Comparison of ENCODE assay signal across 8 cellular contexts in the genomic region with DNA sequence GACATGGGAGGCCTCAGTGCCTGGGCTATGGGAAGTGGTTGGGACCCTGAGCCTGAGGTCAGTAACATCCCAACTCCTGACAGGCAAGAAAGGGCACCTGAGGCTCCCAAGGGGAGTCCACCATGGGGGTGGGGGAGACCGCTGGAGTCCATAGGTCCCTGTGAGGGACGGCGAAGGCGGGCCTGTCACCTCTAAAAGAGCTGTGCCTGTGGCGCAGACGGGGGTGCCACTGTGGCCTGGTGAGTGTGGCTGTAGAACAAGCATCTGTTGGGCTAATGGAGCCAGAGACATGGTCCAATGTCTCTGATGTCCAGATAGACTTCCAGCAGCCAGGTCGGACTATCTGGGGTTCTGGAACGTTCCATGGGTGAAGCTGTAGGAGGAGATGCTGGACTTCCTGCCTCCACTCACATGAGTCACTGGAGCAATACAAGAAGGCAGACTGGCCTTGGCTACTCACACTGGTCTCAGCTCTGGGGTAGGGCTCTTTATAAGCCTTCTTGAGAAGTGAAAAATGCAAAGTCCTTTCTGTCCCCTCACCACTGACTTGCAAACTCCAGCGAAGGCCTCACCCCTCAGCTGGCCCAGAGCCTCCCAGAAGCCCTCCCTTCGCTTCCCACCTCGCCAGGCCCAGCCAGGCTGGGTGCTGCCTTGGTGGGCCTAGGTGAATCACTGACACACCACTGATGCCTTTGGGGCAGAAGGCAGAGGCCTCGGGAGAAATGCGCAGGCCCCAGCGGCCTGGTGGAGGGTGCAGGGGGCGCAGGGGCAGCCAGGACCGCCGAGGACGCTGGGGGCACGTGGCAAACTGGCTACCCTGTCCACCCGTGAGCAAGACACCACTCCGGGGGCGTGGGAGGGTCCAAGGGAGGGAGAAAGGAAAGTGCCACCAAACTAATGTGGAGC. TPM values are rescaled to one million over a fixed set of nuclear protein-coding genes. Genes with fewer than 3 reads are reported as not detected.
A peak's percentile ranks its signal among the peaks of the same experiment; 100 is the strongest.
DNase-seq lines count a peak whose midpoint lies in the region; ATAC-seq and TF ChIP-seq lines count a peak whose summit lies in the region.

No MANE protein-coding gene starts in this region.

- H3K4me1 ChIP-seq in OCI-LY3 (ENCODE audit: low read length), result peaks cover 67% of the 10 kb centered on the region
- H3K4me1 ChIP-seq in mammary epithelial cell (ENCODE audit: insufficient read depth, low read length), result peaks cover 25% of the 10 kb centered on the region
- H3K4me1 ChIP-seq in lung (ENCODE audit: control insufficient read depth in 2 of 2, insufficient read depth in 2 of 2, low read length in 2 of 2), result peaks cover 0 to 7% of the 10 kb centered on the region in 2 donors
- peaks cover 0 to 38% (median 13%) of the 10 kb centered on the region in 4 donors for H3K4me1 ChIP-seq in transverse colon

- dilution Hi-C loops in mammary epithelial cell (cut with HindIII; ENCODE audit: low sequenced_read_pairs), result no loop called here

- H3K4me2 ChIP-seq in OCI-LY3 (ENCODE audit: low read length) (peak overlapping the region; percentile 82), mammary epithelial cell (ENCODE audit: insufficient read depth, low read depth, low read length) (no peak overlapping the region)

- H3K27ac ChIP-seq in OCI-LY3 (ENCODE audit: low read length), result peak overlapping the region; percentile 96
- H3K27ac ChIP-seq in mammary epithelial cell (ENCODE audit: insufficient read depth, low read depth, low read length), result no peak overlapping the region
- peak overlapping the region; percentile 26 to 89 for H3K27ac ChIP-seq in lung (ENCODE audit: low read depth in 1 of 2, low read length in 1 of 2)
- peak overlapping the region; percentile 83 to 86 (median 85) for H3K27ac ChIP-seq in transverse colon

- intact Hi-C loops in mammary epithelial cell (cut with micrococcal nuclease) (loop anchor here (1.0 to 10.0 kb wide), 4 partner anchors 49 to 516 kb away; no protein-coding TSS in a partner anchor), transverse colon (cut with DNase I; ENCODE audit: low total_unique reads) (loop anchor here (10.0 kb wide), 1 partner anchor 139 kb away; no protein-coding TSS in a partner anchor)

- H4K20me1 ChIP-seq in OCI-LY3 (ENCODE audit: insufficient read depth, low read length), result peaks cover 24% of the 10 kb centered on the region
- no peaks in the 10 kb centered on the region for H4K20me1 ChIP-seq in mammary epithelial cell (ENCODE audit: insufficient read depth, low read length)

- BruUV-seq in mammary epithelial cell (replicated peaks; lab: Mats Ljungman, UMichigan), result no TSS peak

- peaks cover 30% of the 10 kb centered on the region for H3K36me3 ChIP-seq in OCI-LY3 (replicated peaks; ENCODE audit: low read depth, low read length)
- H3K36me3 ChIP-seq in mammary epithelial cell (ENCODE audit: insufficient read depth, low read length), result no peaks in the 10 kb centered on the region
- H3K36me3 ChIP-seq in lung (ENCODE audit: control insufficient read depth in 2 of 2, insufficient read depth in 2 of 2, low read length in 2 of 2), result no peaks in the 10 kb centered on the region
- no peaks in the 10 kb centered on the region for H3K36me3 ChIP-seq in transverse colon

- peak; percentile 57 for DNase-seq in G401 (ENCODE audit: low spot score)
- DNase-seq in mammary epithelial cell, result peak; percentile 50
- DNase-seq in lung (ENCODE audit: low spot score), result no peak
- DNase-seq in transverse colon, result peak; percentile 70
- DNase-seq in inferior parietal cortex (ENCODE audit: extremely low spot score), result no peak
- DNase-seq in effector CD4-positive, alpha-beta T cell, result no peak

- TF ChIP-seq CTCF in OCI-LY3 (IDR thresholded peaks at IDR 0.05; ENCODE audit: low read depth, low read length) (no peak), mammary epithelial cell (conservative IDR thresholded peaks at IDR 0.05 in 1 of 2, IDR thresholded peaks at IDR 0.05 in 1 of 2; ENCODE audit: extremely low read depth in 1 of 2, insufficient read depth in 1 of 2, low read depth in 1 of 2, low read length in 2 of 2) (no peak), lung (IDR thresholded peaks at IDR 0.05; ENCODE audit: control extremely low read depth, extremely low read depth) (no peak), transverse colon (IDR thresholded peaks at IDR 0.05) (no peak)

- no peak overlapping the region for H2AFZ ChIP-seq in OCI-LY3 (ENCODE audit: low read depth, low read length)
- H2AFZ ChIP-seq in mammary epithelial cell (ENCODE audit: low read depth, low read length), result peak overlapping the region; percentile 81

- peak; percentile 23 for TF ChIP-seq POLR2A in transverse colon (IDR thresholded peaks at IDR 0.05)

- CTCF ChIA-PET in mammary epithelial cell (lab: Charles Lee; ENCODE audit: low non-redundant PET), result interaction anchor here (0.5 kb wide), 1 partner anchor 275 kb away, joined by 5 read pairs; no protein-coding TSS in a partner anchor

- H3K79me2 ChIP-seq in OCI-LY3 (ENCODE audit: low read length), result peaks cover 51% of the 10 kb centered on the region
- peaks cover 33% of the 10 kb centered on the region for H3K79me2 ChIP-seq in mammary epithelial cell (ENCODE audit: insufficient read depth, low read length)

- ATAC-seq in lung (ENCODE audit: insufficient read depth, low FRiP score), result no peak
- no peak for ATAC-seq in HG03354 (IDR thresholded peaks at IDR 0.05; ENCODE audit: poor library complexity, severe bottlenecking, unreplicated experiment)

- H3K27me3 ChIP-seq in OCI-LY3 (ENCODE audit: low read depth, low read length) (no peaks in the 10 kb centered on the region), mammary epithelial cell (ENCODE audit: insufficient read depth, low read length) (no peaks in the 10 kb centered on the region), lung (ENCODE audit: control insufficient read depth, insufficient read depth) (no peaks in the 10 kb centered on the region), transverse colon (no peaks in the 10 kb centered on the region)

- H3K9me3 ChIP-seq in OCI-LY3 (ENCODE audit: insufficient read depth, low read length) (no peaks in the 10 kb centered on the region), mammary epithelial cell (replicated peaks; ENCODE audit: insufficient read depth, low read length) (no peaks in the 10 kb centered on the region), lung (ENCODE audit: control insufficient read depth in 2 of 2, insufficient read depth in 1 of 2, low read length in 1 of 2) (no peaks in the 10 kb centered on the region), transverse colon (no peaks in the 10 kb centered on the region)

- WGBS in mammary epithelial cell (ENCODE audit: low coverage, missing lambda C conversion rate), result 93% methylated on average over 21 of the region's 22 CpGs
- 86 to 89% methylated on average over 22 of the region's 22 CpGs for WGBS in lung, 2 donors
- WGBS in transverse colon (ENCODE audit: low coverage in 1 of 2), 2 donors, result 82% methylated on average over 22 of the region's 22 CpGs; no CpG with 5 or more reads in 1 of the 2 donors

- in situ Hi-C loops in G401 (cut with HindIII; ENCODE audit: low sequenced_read_pairs), result no loop called here
- in situ Hi-C loops in mammary epithelial cell (cut with MboI; ENCODE audit: low sequenced_read_pairs in 2 of 2), result no loop called here
- in situ Hi-C loops in transverse colon (cut with MboI; ENCODE audit: low pct_ligation_motif_present in 1 of 4, low pct_unique_long_range_greater_than_20kb in 1 of 4, low sequenced_read_pairs in 3 of 4), result no loop called here

- H3K4me3 ChIP-seq in OCI-LY3 (ENCODE audit: low read length) (peak overlapping the region; percentile 73), mammary epithelial cell (replicated peaks in 1 of 3; ENCODE audit: insufficient read depth in 1 of 3, low read depth in 2 of 3, low read length in 3 of 3) (no peak overlapping the region), lung (no peak overlapping the region), transverse colon (peak overlapping the region in 1 of 4 donors; percentile 27)

- TF ChIP-seq EP300 in transverse colon (IDR thresholded peaks at IDR 0.05; ENCODE audit: low read depth), result no peak

- H3K9ac ChIP-seq in OCI-LY3 (ENCODE audit: low read length) (peak overlapping the region; percentile 82), mammary epithelial cell (ENCODE audit: insufficient read depth, low read length) (no peak overlapping the region)

RNA-seq across cellular contexts. Expression of gene TRAF3, which starts 1.1 kb away (rescaled TPM):
- 21.0 and 45.5 TPM in 2 replicates for total RNA-seq in G401 (2014; rRNA removed; shearing (Covaris generic))
- total RNA-seq in mammary epithelial cell, result 10 to 100 TPM; 20.5 to 23.2 TPM
- 15.0 TPM for polyA plus RNA-seq in mammary epithelial cell
- 12.8 TPM for polyA minus RNA-seq in mammary epithelial cell
- 10 to 100 TPM; 17.3 to 25.5 TPM for total RNA-seq in lung
- 10 to 100 TPM in 1 of 2 donors, 1 to 10 TPM in 1; 5.7 to 20.2 TPM for polyA plus RNA-seq in lung
- 10 to 100 TPM; 18.7 to 28.9 (median 25.0) TPM for total RNA-seq in transverse colon

Comparison
In these comparisons a context has a peak if more than half of its experiments do, and no peak if none do; other contexts are left out.
1. DNase-seq: peak in G401 (single experiment), mammary epithelial cell (single experiment) and transverse colon (single experiment); none in lung (single experiment), inferior parietal cortex (single experiment) and effector CD4-positive, alpha-beta T cell (single experiment).